In the genomic region with DNA sequence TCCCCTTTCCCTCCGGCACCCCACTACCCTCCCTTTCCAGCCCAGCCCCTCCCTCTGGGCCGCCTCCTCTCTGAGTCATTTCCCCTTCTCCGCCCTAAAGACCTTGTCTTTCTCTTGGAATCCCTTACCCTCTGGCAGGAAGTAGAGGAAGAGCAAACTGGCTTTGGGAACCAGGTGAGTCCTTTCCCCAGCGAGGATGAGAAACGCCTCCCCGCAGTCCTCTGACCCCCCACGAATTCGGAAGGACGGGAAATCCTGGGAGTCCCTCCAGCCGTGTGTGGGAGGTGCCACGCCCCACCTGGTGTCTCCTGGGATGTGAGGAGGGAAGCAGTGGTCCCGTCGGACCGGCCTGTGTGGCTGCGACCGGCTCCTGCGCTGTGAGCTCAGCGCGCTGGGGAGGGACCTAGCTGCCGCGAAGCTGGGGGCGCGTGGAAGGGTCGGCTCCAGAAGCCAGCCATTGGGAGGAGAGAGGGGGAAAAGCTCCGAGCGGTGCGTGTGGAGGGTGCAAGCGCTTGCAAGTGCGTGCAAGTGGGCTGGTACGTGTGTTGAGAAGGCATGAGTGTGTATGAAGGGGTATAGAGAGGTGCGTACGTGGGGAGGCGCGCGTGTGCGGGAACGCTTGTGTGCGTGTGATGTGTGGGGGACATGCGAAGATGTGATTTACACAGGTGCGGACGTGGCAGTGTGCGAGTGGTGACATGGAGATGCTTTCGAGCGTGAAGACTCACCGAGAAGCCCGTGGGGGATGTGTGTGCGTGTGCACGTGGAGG, we compare ENCODE assay signal across 11 cellular contexts. TPM values are rescaled to one million over a fixed set of nuclear protein-coding genes. Genes with fewer than 3 reads are reported as not detected.
A peak's percentile ranks its signal among the peaks of the same experiment; 100 is the strongest.
DNase-seq lines count a peak whose midpoint lies in the region; ATAC-seq and TF ChIP-seq lines count a peak whose summit lies in the region.
"Had no signal": no experiment of that assay in that cellular context is flagged by ENCODE, and none has a peak within 500 bp of the region (broad histone marks: within the 10 kb centered on the region; RNA-seq: fewer than 3 reads in every experiment).

No MANE protein-coding gene starts in this region.

- ATAC-seq in activated T-cell treated with anti-CD3 and anti-CD28 coated beads, Interleukin-2, amount 50 U/mL, for 4 hours, result no peak
- no peak for ATAC-seq in HG03159 (IDR thresholded peaks at IDR 0.05; ENCODE audit: unreplicated experiment)

- TF ChIP-seq CTCF in brain (conservative IDR thresholded peaks at IDR 0.05), result no peak

- H3K9ac ChIP-seq in stomach smooth muscle (ENCODE audit: low read length in 2 of 2), result no peak overlapping the region

- peak overlapping the region; percentile 19 for H3K4me3 Mint-ChIP-seq in activated T-cell treated with anti-CD3 and anti-CD28 coated beads, Interleukin-2, amount 50 U/mL, for 4 hours
- H3K4me3 Mint-ChIP-seq in brain, result peak overlapping the region in 4 of 5 experiments; percentile 22 to 53 (median 40)
- H3K4me3 Mint-ChIP-seq: CD4-positive, CD25-positive, alpha-beta regulatory T cell had no signal

- H3K36me3 Mint-ChIP-seq in activated T-cell treated with anti-CD3 and anti-CD28 coated beads, Interleukin-2, amount 50 U/mL, for 4 hours (ENCODE audit: insufficient read depth), result peaks cover 1% of the 10 kb centered on the region
- H3K36me3 Mint-ChIP-seq in brain, result no peaks in the 10 kb centered on the region
- H3K36me3 Mint-ChIP-seq: CD4-positive, CD25-positive, alpha-beta regulatory T cell had no signal

- peaks cover 24% of the 10 kb centered on the region for H3K27me3 Mint-ChIP-seq in activated T-cell treated with anti-CD3 and anti-CD28 coated beads, Interleukin-2, amount 50 U/mL, for 4 hours (ENCODE audit: low read depth)
- H3K27me3 Mint-ChIP-seq in brain, result peaks cover 8% of the 10 kb centered on the region

- no peaks in the 10 kb centered on the region for H3K9me3 Mint-ChIP-seq in activated T-cell treated with anti-CD3 and anti-CD28 coated beads, Interleukin-2, amount 50 U/mL, for 4 hours
- H3K9me3 Mint-ChIP-seq in brain, result no peaks in the 10 kb centered on the region

- no peaks in the 10 kb centered on the region for H3K36me3 ChIP-seq in stomach smooth muscle (ENCODE audit: control insufficient read depth in 2 of 2, insufficient read depth in 2 of 2, low read length in 2 of 2)

- no peak overlapping the region for H3K27ac Mint-ChIP-seq in brain
- H3K27ac Mint-ChIP-seq: CD4-positive, CD25-positive, alpha-beta regulatory T cell had no signal

- H3K4me3 ChIP-seq in stomach smooth muscle (ENCODE audit: low read length in 2 of 2), result peak overlapping the region; percentile 13 to 55
- H3K4me3 ChIP-seq: lung had no signal

- peaks cover 0 to 19% of the 10 kb centered on the region in 2 donors for H3K27me3 ChIP-seq in stomach smooth muscle (ENCODE audit: control insufficient read depth in 1 of 2, insufficient read depth in 2 of 2, low read length in 2 of 2)

- peaks cover 0 to 8% of the 10 kb centered on the region in 2 donors for H3K9me3 ChIP-seq in stomach smooth muscle (ENCODE audit: control insufficient read depth in 2 of 2, low read length in 2 of 2)

- H3K27ac ChIP-seq in stomach smooth muscle (ENCODE audit: low read length), result no peak overlapping the region

- peaks cover 2% of the 10 kb centered on the region for H3K4me1 Mint-ChIP-seq in activated T-cell treated with anti-CD3 and anti-CD28 coated beads, Interleukin-2, amount 50 U/mL, for 4 hours (ENCODE audit: low read depth)
- H3K4me1 Mint-ChIP-seq in brain, result no peaks in the 10 kb centered on the region
- H3K4me1 Mint-ChIP-seq: CD4-positive, CD25-positive, alpha-beta regulatory T cell had no signal

- no peak for DNase-seq in activated T-cell treated with anti-CD3 and anti-CD28 coated beads, Interleukin-2, amount 50 U/mL, for 4 hours
- no peak for DNase-seq in activated T-cell treated with anti-CD3 and anti-CD28 coated beads, Interleukin-2, amount 50 U/mL, for 48 hours
- DNase-seq in islet precursor cell, result peak; percentile 66
- DNase-seq in NCI-H1436 (lab: John Stamatoyannopoulos, UW), result no peak
- no peak for DNase-seq in effector CD8-positive, alpha-beta T cell (lab: John Stamatoyannopoulos, UW)
- DNase-seq: CD4-positive, CD25-positive, alpha-beta regulatory T cell had no signal

- H3K4me1 ChIP-seq in stomach smooth muscle (ENCODE audit: control insufficient read depth, insufficient read depth, low read length), result peaks cover 3% of the 10 kb centered on the region

RNA-seq across cellular contexts. Expression of gene TEX13B, which starts 46.3 kb away (rescaled TPM):
- total RNA-seq in activated T-cell treated with anti-CD3 and anti-CD28 coated beads, Interleukin-2, amount 50 U/mL, for 4 hours, result not detected
- polyA plus RNA-seq in brain (ENCODE audit: insufficient read depth, low read depth, low replicate concordance), result not detected
- total RNA-seq: CD4-positive, CD25-positive, alpha-beta regulatory T cell; lung had no signal
- polyA plus RNA-seq: adipose tissue; CD4-positive, CD25-positive, alpha-beta regulatory T cell; lung had no signal
